In the genomic region with DNA sequence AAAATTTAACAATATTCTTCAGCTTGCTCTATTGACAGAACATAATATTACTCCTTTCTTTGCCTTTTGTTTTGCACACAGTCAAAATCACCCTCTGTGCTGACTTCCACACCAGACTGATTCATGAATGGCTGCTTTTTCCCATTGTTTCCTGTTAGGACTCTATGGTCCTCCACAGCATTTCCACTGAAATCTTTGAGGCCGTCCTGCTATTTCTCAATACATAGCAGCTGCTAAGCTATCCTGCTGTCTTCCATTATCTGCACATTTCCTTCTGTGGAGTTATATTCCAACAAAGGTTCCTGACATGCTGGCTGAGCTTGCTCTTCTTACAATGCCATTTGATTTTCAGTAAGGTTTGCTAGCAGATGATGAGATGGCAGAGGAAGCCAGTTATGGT, we compare ENCODE assay signal across 19 cellular contexts.
DNase-seq lines count a peak whose midpoint lies in the region; ATAC-seq and TF ChIP-seq lines count a peak whose summit lies in the region.
"Had no signal": no experiment of that assay in that cellular context is flagged by ENCODE, and none has a peak within 500 bp of the region (broad histone marks: within the 10 kb centered on the region; RNA-seq: fewer than 3 reads in every experiment).

No MANE protein-coding gene starts in this region.

- DNase-seq in left ventricle myocardium superior (no peak), left ventricle myocardium inferior (no peak), endothelial cell (ENCODE audit: low spot score) (no peak), neural crest cell (ENCODE audit: low read depth, low spot score) (no peak), COR-L47 (lab: John Stamatoyannopoulos, UW) (no peak), OCI-M1 (lab: John Stamatoyannopoulos, UW) (no peak), ACHN (no peak)
- no peak for DNase-seq in T-helper 2 cell treated with Interferon-gamma antibody and Interleukin-4, amounts not matched to agents 5 μg/mL and 100 μg/mL, for 36 hours (ENCODE audit: low spot score)
- DNase-seq: DND-41, GOT3, HFFc6, MM.1S, NCI-H1105, NCI-H187 treated with DMSO at 0.1 percent for 48 hours, NCI-H510A, NCI-H774, PC-9 had no signal

- no peaks in the 10 kb centered on the region for H3K27me3 ChIP-seq in left ventricle myocardium inferior (ENCODE audit: low read depth)
- H3K27me3 ChIP-seq: SJSA1 had no signal

- H3K36me3 Mint-ChIP-seq in endothelial cell (ENCODE audit: low read depth, unreplicated experiment) (no peaks in the 10 kb centered on the region), neural crest cell (ENCODE audit: low read depth) (peaks cover 8% of the 10 kb centered on the region)
- H3K36me3 Mint-ChIP-seq in T-helper 2 cell treated with Interferon-gamma antibody and Interleukin-4, amounts not matched to agents 5 μg/mL and 100 μg/mL, for 36 hours (ENCODE audit: low read depth) = no peaks in the 10 kb centered on the region

- intact Hi-C loops in left ventricle myocardium superior (cut with micrococcal nuclease) = no loop called here
- intact Hi-C loops in left ventricle myocardium inferior (cut with micrococcal nuclease) = no loop called here

- H3K27me3 Mint-ChIP-seq in endothelial cell (ENCODE audit: unreplicated experiment) (no peaks in the 10 kb centered on the region), neural crest cell (ENCODE audit: low read depth) (no peaks in the 10 kb centered on the region)
- no peaks in the 10 kb centered on the region for H3K27me3 Mint-ChIP-seq in T-helper 2 cell treated with Interferon-gamma antibody and Interleukin-4, amounts not matched to agents 5 μg/mL and 100 μg/mL, for 36 hours (ENCODE audit: low read depth)

- peaks cover 6% of the 10 kb centered on the region for H3K4me1 Mint-ChIP-seq in endothelial cell (ENCODE audit: unreplicated experiment)
- peaks cover 34% of the 10 kb centered on the region for H3K4me1 Mint-ChIP-seq in neural crest cell
- H3K4me1 Mint-ChIP-seq in T-helper 2 cell treated with Interferon-gamma antibody and Interleukin-4, amounts not matched to agents 5 μg/mL and 100 μg/mL, for 36 hours (ENCODE audit: low read depth) = no peaks in the 10 kb centered on the region

- no peaks in the 10 kb centered on the region for H3K4me1 ChIP-seq in left ventricle myocardium inferior
- H3K4me1 ChIP-seq: SJSA1 had no signal

- ATAC-seq in left ventricle myocardium superior = peak; percentile 35

- H3K36me3 ChIP-seq in left ventricle myocardium inferior = no peaks in the 10 kb centered on the region
- H3K36me3 ChIP-seq: SJSA1 had no signal

- in situ Hi-C loops in ACHN (cut with HindIII; ENCODE audit: low pct_ligation_motif_present, low pct_unique_long_range_greater_than_20kb, low sequenced_read_pairs) = no loop called here

- no peak overlapping the region for H3K4me3 ChIP-seq in left ventricle myocardium inferior
- H3K4me3 ChIP-seq: PC-9, SJSA1 had no signal

- H3K9me3 Mint-ChIP-seq in endothelial cell (ENCODE audit: unreplicated experiment) (no peaks in the 10 kb centered on the region), neural crest cell (peaks cover 4% of the 10 kb centered on the region)
- peaks cover 5% of the 10 kb centered on the region for H3K9me3 Mint-ChIP-seq in T-helper 2 cell treated with Interferon-gamma antibody and Interleukin-4, amounts not matched to agents 5 μg/mL and 100 μg/mL, for 36 hours
- H3K9me3 Mint-ChIP-seq: HFFc6 had no signal

- no peaks in the 10 kb centered on the region for H3K9me3 ChIP-seq in left ventricle myocardium inferior (replicated peaks)
- H3K9me3 ChIP-seq: SJSA1 had no signal

- no peak overlapping the region for H3K4me3 Mint-ChIP-seq in endothelial cell (ENCODE audit: unreplicated experiment)
- no peak overlapping the region for H3K4me3 Mint-ChIP-seq in neural crest cell
- H3K4me3 Mint-ChIP-seq in T-helper 2 cell treated with Interferon-gamma antibody and Interleukin-4, amounts not matched to agents 5 μg/mL and 100 μg/mL, for 36 hours = no peak overlapping the region
- H3K4me3 Mint-ChIP-seq: HFFc6 had no signal

- H3K27ac Mint-ChIP-seq in endothelial cell (ENCODE audit: unreplicated experiment) (peak overlapping the region; percentile 37), neural crest cell (ENCODE audit: unreplicated experiment) (peak overlapping the region; percentile 32)
- H3K27ac Mint-ChIP-seq in T-helper 2 cell treated with Interferon-gamma antibody and Interleukin-4, amounts not matched to agents 5 μg/mL and 100 μg/mL, for 36 hours = no peak overlapping the region
- H3K27ac Mint-ChIP-seq: HFFc6 had no signal

- no peak for TF ChIP-seq CTCF in left ventricle myocardium inferior (IDR thresholded peaks at IDR 0.05; ENCODE audit: borderline replicate concordance)
- TF ChIP-seq CTCF in endothelial cell (IDR thresholded peaks at IDR 0.05; ENCODE audit: unreplicated experiment) = no peak
- TF ChIP-seq CTCF in neural crest cell (conservative IDR thresholded peaks at IDR 0.05) = no peak

- H3K27ac ChIP-seq in left ventricle myocardium inferior (replicated peaks) = no peak overlapping the region
- H3K27ac ChIP-seq: KMS-11, PC-9, SJSA1 had no signal
